Comparison of ENCODE assay signal across 18 cellular contexts in the genomic region with DNA sequence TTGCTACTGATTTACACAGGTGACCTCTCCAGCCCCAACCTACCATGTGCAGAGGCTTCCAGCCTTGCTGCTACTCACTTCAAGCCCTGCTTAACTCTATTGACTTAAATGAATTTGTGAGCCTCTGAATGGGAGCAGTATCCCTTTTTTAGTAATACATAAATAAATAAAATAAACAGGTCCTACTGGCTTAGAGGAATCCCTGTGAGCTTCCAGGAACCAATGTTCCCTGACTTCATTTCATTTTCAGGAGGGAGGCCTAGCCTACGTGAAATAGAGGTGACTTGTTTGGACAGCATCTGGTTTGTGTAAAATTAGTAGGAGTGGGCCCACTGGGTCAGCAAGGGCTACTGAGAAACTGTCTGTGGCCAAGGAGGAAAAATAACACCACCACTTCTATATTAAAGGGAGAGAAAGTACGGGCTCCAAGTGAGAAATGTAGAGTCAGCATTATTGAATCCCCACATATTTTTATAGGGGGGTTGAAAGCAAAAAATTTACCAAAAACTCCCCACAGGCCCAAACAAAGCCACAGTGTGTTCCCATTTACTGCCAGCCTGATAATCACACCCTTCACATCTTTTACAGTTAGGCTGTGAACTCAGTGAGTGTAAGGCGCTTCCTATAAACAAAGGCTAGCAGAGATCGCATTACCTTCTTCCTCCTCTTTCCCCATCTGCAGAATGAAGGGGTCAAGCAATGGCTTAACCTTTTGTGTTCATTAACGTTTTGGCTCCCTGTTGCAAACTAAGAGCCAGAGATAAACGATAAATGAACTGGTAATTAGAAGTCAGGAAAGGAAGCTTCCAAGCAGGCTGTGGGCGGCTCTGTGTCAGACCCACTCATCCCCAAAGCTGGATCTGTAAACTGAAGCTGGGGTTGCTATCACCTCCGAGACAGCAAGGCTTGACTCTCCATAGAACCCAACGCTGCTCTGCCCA.
A peak's percentile ranks its signal among the peaks of the same experiment; 100 is the strongest.
DNase-seq lines count a peak whose midpoint lies in the region; ATAC-seq and TF ChIP-seq lines count a peak whose summit lies in the region.
"Had no signal": no experiment of that assay in that cellular context is flagged by ENCODE, and none has a peak within 500 bp of the region (broad histone marks: within the 10 kb centered on the region; RNA-seq: fewer than 3 reads in every experiment).

No MANE protein-coding gene starts in this region.

- H3K27me3 ChIP-seq in hepatocyte (peaks cover 39% of the 10 kb centered on the region), prostate gland (replicated peaks; ENCODE audit: insufficient read depth) (no peaks in the 10 kb centered on the region)
- H3K27me3 ChIP-seq: MG63, spleen, upper lobe of right lung had no signal

- H3K27ac Mint-ChIP-seq in activated CD8-positive, alpha-beta T cell treated with anti-CD3 and anti-CD28 coated beads for 36 hours = no peak overlapping the region
- H3K27ac Mint-ChIP-seq: activated CD4-positive, alpha-beta T cell treated with anti-CD3 and anti-CD28 coated beads, Interleukin-2, amount 10 ng/mL, durations not matched to agents 7 days and 5 days had no signal

- no peaks in the 10 kb centered on the region for H3K36me3 Mint-ChIP-seq in activated CD8-positive, alpha-beta T cell treated with anti-CD3 and anti-CD28 coated beads for 36 hours (ENCODE audit: low read depth)

- WGBS in hepatocyte (ENCODE audit: low lambda C conversion rate, missing lambda C conversion rate) = 33% methylated on average over 9 of the region's 9 CpGs
- WGBS in prostate gland = 45% methylated on average over 9 of the region's 9 CpGs

- H3K79me2 ChIP-seq in hepatocyte = no peaks in the 10 kb centered on the region

- CTCF ChIA-PET in activated CD8-positive, alpha-beta T cell treated with anti-CD3 and anti-CD28 coated beads for 36 hours (lab: Charles Lee) = interaction anchor here (1.7 kb wide), 1 partner anchor 114 kb away, joined by 5 read pairs; no protein-coding TSS in a partner anchor

- H4K20me1 ChIP-seq in hepatocyte (ENCODE audit: insufficient read depth, poor library complexity, severe bottlenecking) = no peaks in the 10 kb centered on the region

- no peaks in the 10 kb centered on the region for H3K4me1 Mint-ChIP-seq in activated CD8-positive, alpha-beta T cell treated with anti-CD3 and anti-CD28 coated beads for 36 hours (ENCODE audit: low read depth)
- H3K4me1 Mint-ChIP-seq: activated CD4-positive, alpha-beta T cell treated with anti-CD3 and anti-CD28 coated beads, Interleukin-2, amount 10 ng/mL, durations not matched to agents 7 days and 5 days had no signal

- no peak overlapping the region for H3K4me3 Mint-ChIP-seq in activated CD8-positive, alpha-beta T cell treated with anti-CD3 and anti-CD28 coated beads for 36 hours
- H3K4me3 Mint-ChIP-seq: activated CD4-positive, alpha-beta T cell treated with anti-CD3 and anti-CD28 coated beads, Interleukin-2, amount 10 ng/mL, durations not matched to agents 7 days and 5 days had no signal

- peaks cover 11% of the 10 kb centered on the region for H3K4me1 ChIP-seq in hepatocyte (ENCODE audit: insufficient read depth)
- H3K4me1 ChIP-seq in prostate gland (replicated peaks) = peaks cover 13% of the 10 kb centered on the region

- H3K9me3 Mint-ChIP-seq in activated CD8-positive, alpha-beta T cell treated with anti-CD3 and anti-CD28 coated beads for 36 hours = no peaks in the 10 kb centered on the region
- H3K9me3 Mint-ChIP-seq: activated CD4-positive, alpha-beta T cell treated with anti-CD3 and anti-CD28 coated beads, Interleukin-2, amount 10 ng/mL, durations not matched to agents 7 days and 5 days had no signal

- TF ChIP-seq CTCF in hepatocyte (IDR thresholded peaks at IDR 0.05; ENCODE audit: poor library complexity) (no peak), prostate gland (IDR thresholded peaks at IDR 0.05) (no peak)
- TF ChIP-seq CTCF in activated CD8-positive, alpha-beta T cell treated with anti-CD3 and anti-CD28 coated beads for 36 hours (IDR thresholded peaks at IDR 0.05) = no peak

- peaks cover 13% of the 10 kb centered on the region for H3K27me3 Mint-ChIP-seq in activated CD8-positive, alpha-beta T cell treated with anti-CD3 and anti-CD28 coated beads for 36 hours

- TF ChIP-seq POLR2A in prostate gland (IDR thresholded peaks at IDR 0.05) = no peak

- intact Hi-C loops in prostate gland (cut with DNase I) = no loop called here
- intact Hi-C loops in activated CD8-positive, alpha-beta T cell treated with anti-CD3 and anti-CD28 coated beads for 36 hours (cut with micrococcal nuclease) = no loop called here

- H3K27ac ChIP-seq in hepatocyte = peak overlapping the region; percentile 22
- H3K27ac ChIP-seq in prostate gland = peak overlapping the region; percentile 12 to 59
- H3K27ac ChIP-seq: upper lobe of right lung had no signal

- H3K4me3 ChIP-seq in hepatocyte = no peak overlapping the region
- H3K4me3 ChIP-seq in prostate gland = no peak overlapping the region
- H3K4me3 ChIP-seq: MG63, spleen, upper lobe of right lung had no signal

- no peaks in the 10 kb centered on the region for H3K9me2 ChIP-seq in hepatocyte (replicated peaks; ENCODE audit: insufficient read depth)

- H3K4me2 ChIP-seq in hepatocyte = no peak overlapping the region

- H2AFZ ChIP-seq in hepatocyte = no peak overlapping the region

- ATAC-seq in GM21528 (IDR thresholded peaks at IDR 0.05; ENCODE audit: low FRiP score, unreplicated experiment) = no peak
- ATAC-seq in activated CD8-positive, alpha-beta T cell treated with anti-CD3 and anti-CD28 coated beads for 36 hours = no peak
- ATAC-seq: upper lobe of right lung had no signal

- H3K9me3 ChIP-seq in hepatocyte (ENCODE audit: low read depth) (no peaks in the 10 kb centered on the region), prostate gland (no peaks in the 10 kb centered on the region)
- H3K9me3 ChIP-seq: MG63, upper lobe of right lung had no signal

- DNase-seq in NCI-H2107 treated with DMSO at 0.1 percent for 48 hours (lab: John Stamatoyannopoulos, UW; ENCODE audit: unreplicated experiment) (peak; percentile 49), NCI-H2107 (lab: John Stamatoyannopoulos, UW) (no peak), NCI-H748 treated with DMSO at 0.1 percent for 48 hours (lab: John Stamatoyannopoulos, UW) (peak; percentile 29), hepatocyte (ENCODE audit: low spot score) (no peak), prostate gland (ENCODE audit: low spot score) (peak; percentile 10), NCI-H146 (lab: John Stamatoyannopoulos, UW) (no peak)
- DNase-seq in activated CD8-positive, alpha-beta T cell treated with anti-CD3 and anti-CD28 coated beads for 36 hours = no peak
- DNase-seq: 8988T; activated CD4-positive, alpha-beta T cell treated with anti-CD3 and anti-CD28 coated beads, Interleukin-2, amount 10 ng/mL, durations not matched to agents 7 days and 5 days; caudate nucleus; DND-41; MG63; NCI-H1930; SHP77; spleen; stimulated activated naive CD4-positive, alpha-beta T cell; upper lobe of right lung had no signal

- H3K36me3 ChIP-seq in hepatocyte (replicated peaks; ENCODE audit: insufficient read depth, low read depth) (no peaks in the 10 kb centered on the region), prostate gland (no peaks in the 10 kb centered on the region)
- H3K36me3 ChIP-seq: MG63, spleen, upper lobe of right lung had no signal

- POLR2A ChIA-PET in activated CD8-positive, alpha-beta T cell treated with anti-CD3 and anti-CD28 coated beads for 36 hours (lab: Charles Lee) = no interaction called here

Comparison
In these comparisons a context has a peak if more than half of its experiments do, and no peak if none do; other contexts are left out.
1. DNase-seq: peak in NCI-H2107 treated with DMSO at 0.1 percent for 48 hours (single experiment), NCI-H748 treated with DMSO at 0.1 percent for 48 hours (single experiment) and prostate gland (single experiment); none in NCI-H2107 (single experiment), hepatocyte (single experiment), NCI-H146 (single experiment) and activated CD8-positive, alpha-beta T cell treated with anti-CD3 and anti-CD28 coated beads for 36 hours (single experiment).